11 cellular contexts compared by ENCODE assay signal in genomic region chr13:23488442-23488841, GRCh38. TPM values are rescaled to one million over a fixed set of nuclear protein-coding genes. Genes with fewer than 3 reads are reported as not detected.
DNase-seq lines count a peak whose midpoint lies in the region; ATAC-seq, FAIRE-seq and TF ChIP-seq lines count a peak whose summit lies in the region.
"Had no signal": no experiment of that assay in that cellular context is flagged by ENCODE, and none has a peak within 500 bp of the region (broad histone marks: within the 10 kb centered on the region; RNA-seq: fewer than 3 reads in every experiment).

No MANE protein-coding gene starts in this region.

- H3K36me3 ChIP-seq in left lung = no peaks in the 10 kb centered on the region
- H3K36me3 ChIP-seq: upper lobe of left lung had no signal

- intact Hi-C loops in left lung (cut with DNase I) = no loop called here

- H3K27me3 ChIP-seq in left lung = no peaks in the 10 kb centered on the region
- H3K27me3 ChIP-seq: upper lobe of left lung had no signal

- H3K4me3 ChIP-seq in choroid plexus epithelial cell (ENCODE audit: low read depth, low read length) (no peak overlapping the region), left lung (no peak overlapping the region)
- H3K4me3 ChIP-seq: upper lobe of left lung had no signal

- FAIRE-seq in HTR-8/SVneo (lab: Jason Lieb, UNC) = no peak

- H3K4me1 ChIP-seq in left lung = no peaks in the 10 kb centered on the region
- H3K4me1 ChIP-seq: upper lobe of left lung had no signal

- ATAC-seq in left lung = no peak

- DNase-seq in GF-D8 (lab: John Stamatoyannopoulos, UW) (peak; percentile 58), NCI-H345 treated with DMSO at 0.1 percent for 48 hours (lab: John Stamatoyannopoulos, UW; ENCODE audit: unreplicated experiment) (peak; percentile 21), choroid plexus epithelial cell (ENCODE audit: low read depth) (peak; percentile 66), myocyte (ENCODE audit: low read depth) (peak; percentile 99), CD1c-positive myeloid dendritic cell (ENCODE audit: extremely low spot score) (no peak), HTR-8/SVneo (ENCODE audit: insufficient read length, low spot score) (no peak), left lung (no peak), putamen (ENCODE audit: low spot score) (no peak)
- DNase-seq: activated CD4-positive, alpha-beta T cell treated with anti-CD3 and anti-CD28 coated beads, Interleukin-2, amount 10 ng/mL, durations not matched to agents 24 days and 14 days; activated naive CD8-positive, alpha-beta T cell treated with anti-CD3 and anti-CD28 coated beads, Interleukin-2, amount 10 ng/mL, durations not matched to agents 7 days and 5 days; upper lobe of left lung had no signal

- no peak overlapping the region for H3K27ac ChIP-seq in left lung
- H3K27ac ChIP-seq: upper lobe of left lung had no signal

- TF ChIP-seq CTCF in choroid plexus epithelial cell (conservative IDR thresholded peaks at IDR 0.05; ENCODE audit: low read depth, low read length) (no peak), left lung (IDR thresholded peaks at IDR 0.05) (no peak)

- no peaks in the 10 kb centered on the region for H3K9me3 ChIP-seq in left lung
- H3K9me3 ChIP-seq: upper lobe of left lung had no signal

RNA-seq across cellular contexts. Expression of gene SACS, which starts 54.9 kb away (rescaled TPM):
- total RNA-seq in myocyte = 130 and 143 TPM in 2 replicates
- polyA plus RNA-seq in myocyte (2012) = 9.0 TPM
- 10 to 100 TPM; 10.9 to 11.5 TPM for total RNA-seq in left lung

Comparison
In these comparisons a context has a peak if more than half of its experiments do, and no peak if none do; other contexts are left out.
1. DNase-seq: peak in GF-D8 (single experiment), NCI-H345 treated with DMSO at 0.1 percent for 48 hours (single experiment), choroid plexus epithelial cell (single experiment) and myocyte (single experiment); none in CD1c-positive myeloid dendritic cell (single experiment), HTR-8/SVneo (single experiment), left lung (0 of 2) and putamen (single experiment).
2. RNA of gene SACS, which starts 54.9 kb away (total RNA-seq): 130 to 143 TPM in myocyte; 10.9 to 11.5 TPM in left lung; every median in the first group is over 10 times any median in the second.